Comparison of ENCODE assay signal across 23 cellular contexts in genomic region chr1:10848109-10848684, GRCh38.
"Had no signal": no experiment of that assay in that cellular context is flagged by ENCODE, and none has a peak within 500 bp of the region (broad histone marks: within the 10 kb centered on the region; RNA-seq: fewer than 3 reads in every experiment).

No MANE protein-coding gene starts in this region.

- H3K4me3 ChIP-seq: dorsolateral prefrontal cortex, lower lobe of right lung, prostate gland, spleen, thoracic aorta, transverse colon had no signal

- ATAC-seq: lower lobe of right lung; natural killer cell treated with Interleukin-12 subunit alpha and Interleukin-12 subunit beta and Interleukin-15 and Interleukin-18, amount 100 ng/mL, for 72 hours; sciatic nerve; stimulated activated memory B cell treated with anti-CD40 and anti-IgM and Interleukin-4, amounts not matched to agents 10 μg/mL and 1 μg/mL and 100 μg/mL, for 72 hours; stimulated activated naive CD8-positive, alpha-beta T cell treated with anti-CD3 and anti-CD28 coated beads, Interleukin-15, amount 100 ng/mL, for 72 hours had no signal

- H3K79me2 ChIP-seq: parathyroid adenoma had no signal

- H3K27ac ChIP-seq: dorsolateral prefrontal cortex, lower lobe of right lung, parathyroid adenoma, prostate gland, spleen, thoracic aorta, transverse colon had no signal

- H2AFZ ChIP-seq: parathyroid adenoma had no signal

- H3K4me1 ChIP-seq: lower lobe of right lung, parathyroid adenoma, prostate gland, spleen, transverse colon had no signal

- H3K36me3 ChIP-seq: lower lobe of right lung, prostate gland, spleen, thoracic aorta, transverse colon had no signal

- H3K27me3 ChIP-seq: transverse colon had no signal

- H3K9me3 ChIP-seq: lower lobe of right lung, prostate gland had no signal

- DNase-seq: cortex of kidney; dorsolateral prefrontal cortex; effector CD8-positive, alpha-beta T cell; foreskin melanocyte; head of caudate nucleus; hippocampal formation; lower lobe of right lung; midbrain; occipital lobe; retina; spleen; stimulated activated CD4-positive, alpha-beta T cell treated with anti-CD3 and anti-CD28 coated beads, Interleukin-15, amount 100 ng/mL, for 24 hours; stimulated activated CD4-positive, alpha-beta T cell treated with anti-CD3 and anti-CD28 coated beads, Interleukin-1b, Interleukin-23, amount 100 ng/mL, for 48 hours; stimulated activated CD4-positive, alpha-beta T cell treated with anti-CD3 and anti-CD28 coated beads, Interleukin-4, amount 100 ng/mL, for 24 hours; stimulated activated naive CD8-positive, alpha-beta T cell treated with anti-CD3 and anti-CD28 coated beads, Interleukin-15, amount 100 ng/mL, for 72 hours; substantia nigra; transverse colon had no signal
